In genomic region chr2:85524567-85524923, GRCh38 we compare ENCODE assay signal across 1 cellular context.
TF ChIP-seq lines count a peak whose summit lies in the region.

No MANE protein-coding gene starts in this region.

TF ChIP-seq in SK-N-SH, 30 proteins besides CTCF, POLR2A, EP300 and RAD21 (continued from another document):
- TF ChIP-seq MXI1 (IDR thresholded peaks at IDR 0.05; ENCODE audit: low read depth, low read length), result peak; percentile 30; the same call in 1 of the 2 replicates
- no peak for TF ChIP-seq USF1 (IDR thresholded peaks at IDR 0.05; ENCODE audit: borderline replicate concordance, low read depth)
- no peak for TF ChIP-seq MAX (IDR thresholded peaks at IDR 0.05; ENCODE audit: low read depth)
- no peak for TF ChIP-seq FOSL2 (IDR thresholded peaks at IDR 0.05; ENCODE audit: borderline replicate concordance, low read depth)
- TF ChIP-seq RFX5 (IDR thresholded peaks at IDR 0.05; ENCODE audit: low read length), result no peak
- TF ChIP-seq NFIC (IDR thresholded peaks at IDR 0.05; ENCODE audit: borderline replicate concordance), result no peak
- TF ChIP-seq SMC3 (IDR thresholded peaks at IDR 0.05; ENCODE audit: low read depth, low read length), result peak; percentile 20; the same call in 1 of the 2 replicates
- no peak for TF ChIP-seq EZH2phosphoT487 (IDR thresholded peaks at IDR 0.05; ENCODE audit: borderline replicate concordance, low read depth)
- no peak for TF ChIP-seq SIN3A (IDR thresholded peaks at IDR 0.05; ENCODE audit: borderline replicate concordance, low read depth, low read length)
- TF ChIP-seq GABPA (IDR thresholded peaks at IDR 0.05; ENCODE audit: low read depth), result no peak
- no peak for TF ChIP-seq PBX3 (IDR thresholded peaks at IDR 0.05)
- no peak for TF ChIP-seq MEF2A (IDR thresholded peaks at IDR 0.05; ENCODE audit: borderline replicate concordance, low read depth)
- no peak for TF ChIP-seq ZBTB33 (IDR thresholded peaks at IDR 0.05; ENCODE audit: borderline replicate concordance, low read depth)
- TF ChIP-seq RXRA (IDR thresholded peaks at IDR 0.05; ENCODE audit: borderline replicate concordance, low read depth), result no peak
- TF ChIP-seq TAF1 (IDR thresholded peaks at IDR 0.05; ENCODE audit: borderline replicate concordance, low read depth, low read length), result no peak
- no peak for TF ChIP-seq NRF1 (IDR thresholded peaks at IDR 0.05; ENCODE audit: low read depth, low read length)
